In the genomic region with DNA sequence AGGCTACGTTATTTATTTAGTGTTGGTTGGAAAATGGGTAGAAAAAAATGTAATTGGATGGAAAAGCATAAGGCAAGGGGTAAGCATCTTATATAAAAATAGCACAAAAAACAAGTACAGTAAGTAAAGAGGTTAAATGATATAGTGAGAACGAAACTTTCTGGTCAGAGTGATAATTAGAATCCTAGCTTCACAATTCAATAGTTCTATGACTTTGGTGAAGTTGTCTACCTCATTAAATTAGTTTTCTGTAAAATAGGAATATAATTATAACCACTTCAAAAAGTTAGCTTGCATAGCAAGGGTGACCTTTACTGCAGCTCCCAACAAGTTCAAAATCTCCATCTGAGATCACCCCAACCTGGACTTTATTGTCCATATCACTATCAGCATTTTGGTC, we compare ENCODE assay signal across 11 cellular contexts. TPM values are rescaled to one million over a fixed set of nuclear protein-coding genes. Genes with fewer than 3 reads are reported as not detected.
"Had no signal": no experiment of that assay in that cellular context is flagged by ENCODE, and none has a peak within 500 bp of the region (broad histone marks: within the 10 kb centered on the region; RNA-seq: fewer than 3 reads in every experiment).

No MANE protein-coding gene starts in this region.

- H3K4me1 Mint-ChIP-seq: GM23338, H9 had no signal

- H3K9me3 ChIP-seq: HAP-1 had no signal

- H3K9me3 Mint-ChIP-seq: GM23338, H9 had no signal

- H3K4me3 ChIP-seq: GM23248, GM23338, HAP-1 had no signal

- H3K4me3 Mint-ChIP-seq: GM23338, H9, HFFc6 had no signal

- ATAC-seq: GM23338, HCT116 had no signal

- DNase-seq: GM23248, GOT3, H7, H9, HCEC 1CT, HFFc6 had no signal

- H3K36me3 ChIP-seq: HAP-1 had no signal

- H3K27ac Mint-ChIP-seq: GM23338, H9, HFFc6 had no signal

- H3K9ac ChIP-seq: GM23248 had no signal

- FAIRE-seq: H1 had no signal

- H3K27ac ChIP-seq: GM23248 had no signal

- H3K4me2 ChIP-seq: GM23338 had no signal

- H3K4me1 ChIP-seq: HAP-1 had no signal

- H2AFZ ChIP-seq: GM23248, GM23338 had no signal

RNA-seq across cellular contexts. Expression of gene TAS2R16, which starts 30.8 kb away (rescaled TPM):
- total RNA-seq: GM23248, GM23338, H1, H4, H7, H9, HFFc6 had no signal
- polyA plus RNA-seq: GM23248, GM23338, H1 had no signal
